ENCODE assay signal across 18 cellular contexts in genomic region chr10:86357676-86358075, GRCh38. TPM values are rescaled to one million over a fixed set of nuclear protein-coding genes. Genes with fewer than 3 reads are reported as not detected.
"Had no signal": no experiment of that assay in that cellular context is flagged by ENCODE, and none has a peak within 500 bp of the region (broad histone marks: within the 10 kb centered on the region; RNA-seq: fewer than 3 reads in every experiment).

No MANE protein-coding gene starts in this region.

- H3K9me3 Mint-ChIP-seq: activated naive CD8-positive, alpha-beta T cell treated with anti-CD3 and anti-CD28 coated beads, Interleukin-2, amount 10 ng/mL, durations not matched to agents 7 days and 5 days; memory B cell; nephron progenitor cell; T-helper 1 cell treated with Interleukin-12 subunit alpha and Interleukin-12 subunit beta and Interleukin-4 antibody, amounts not matched to agents 30 μg/mL and 1 μg/mL, for 36 hours; WTC11 had no signal

- H3K4me1 ChIP-seq: parathyroid adenoma had no signal

- DNase-seq: activated naive CD4-positive, alpha-beta T cell treated with Interleukin-2 at 50 U/mL for 16 hours; activated naive CD8-positive, alpha-beta T cell treated with anti-CD3 and anti-CD28 coated beads, Interleukin-2, amount 10 ng/mL, durations not matched to agents 7 days and 5 days; activated T-cell treated with anti-CD3 and anti-CD28 coated beads, Interleukin-2, amount 50 U/mL, for 1 hour; amniotic stem cell; dermis blood vessel endothelial cell; effector memory CD4-positive, alpha-beta T cell; foreskin melanocyte; nephron progenitor cell; stimulated activated CD4-positive, alpha-beta T cell treated with anti-CD3 and anti-CD28 coated beads, Interleukin-4, amount 100 ng/mL, for 24 hours; stimulated activated naive CD4-positive, alpha-beta T cell treated with Interleukin-2 at 50 U/mL for 16 hours; T1000; thyroid gland had no signal

- H3K27me3 ChIP-seq: right lobe of liver, thyroid gland had no signal

- H3K36me3 Mint-ChIP-seq: activated naive CD8-positive, alpha-beta T cell treated with anti-CD3 and anti-CD28 coated beads, Interleukin-2, amount 10 ng/mL, durations not matched to agents 7 days and 5 days; memory B cell; WTC11 had no signal

- H3K4me1 Mint-ChIP-seq: activated naive CD8-positive, alpha-beta T cell treated with anti-CD3 and anti-CD28 coated beads, Interleukin-2, amount 10 ng/mL, durations not matched to agents 7 days and 5 days had no signal

- H3K36me3 ChIP-seq: right lobe of liver, thyroid gland had no signal

- H3K4me3 Mint-ChIP-seq: activated naive CD8-positive, alpha-beta T cell treated with anti-CD3 and anti-CD28 coated beads, Interleukin-2, amount 10 ng/mL, durations not matched to agents 7 days and 5 days; memory B cell; nephron progenitor cell; T-helper 1 cell treated with Interleukin-12 subunit alpha and Interleukin-12 subunit beta and Interleukin-4 antibody, amounts not matched to agents 30 μg/mL and 1 μg/mL, for 36 hours; WTC11 had no signal

- H3K4me3 ChIP-seq: right lobe of liver, thyroid gland had no signal

- H3K27ac Mint-ChIP-seq: activated naive CD8-positive, alpha-beta T cell treated with anti-CD3 and anti-CD28 coated beads, Interleukin-2, amount 10 ng/mL, durations not matched to agents 7 days and 5 days; memory B cell; nephron progenitor cell; T-helper 1 cell treated with Interleukin-12 subunit alpha and Interleukin-12 subunit beta and Interleukin-4 antibody, amounts not matched to agents 30 μg/mL and 1 μg/mL, for 36 hours; WTC11 had no signal

- H3K27ac ChIP-seq: parathyroid adenoma, right lobe of liver, thyroid gland had no signal

- ATAC-seq: esophagus mucosa, WTC11 had no signal

- H3K9me3 ChIP-seq: right lobe of liver, thyroid gland had no signal

RNA-seq across cellular contexts. Expression of gene GRID1, which starts 8.9 kb away (rescaled TPM):
- total RNA-seq: activated naive CD8-positive, alpha-beta T cell treated with anti-CD3 and anti-CD28 coated beads, Interleukin-2, amount 10 ng/mL, durations not matched to agents 7 days and 5 days; dermis blood vessel endothelial cell had no signal
